8 cellular contexts compared by ENCODE assay signal in genomic region chr2:190648289-190649034, GRCh38. TPM values are rescaled to one million over a fixed set of nuclear protein-coding genes. Genes with fewer than 3 reads are reported as not detected.
DNase-seq lines count a peak whose midpoint lies in the region; ATAC-seq and TF ChIP-seq lines count a peak whose summit lies in the region.

No MANE protein-coding gene starts in this region.

- no peaks in the 10 kb centered on the region for H3K27me3 Mint-ChIP-seq in central memory CD8-positive, alpha-beta T cell

- ATAC-seq in GM18867 (IDR thresholded peaks at IDR 0.05; ENCODE audit: unreplicated experiment) = peak; percentile 76
- peak; percentile 76 for ATAC-seq in HG03097 (IDR thresholded peaks at IDR 0.05; ENCODE audit: low FRiP score, unreplicated experiment)
- ATAC-seq in central memory CD8-positive, alpha-beta T cell (replicated peaks; ENCODE audit: extremely low read depth, poor library complexity, severe bottlenecking) = peak; percentile 78

- H3K4me3 ChIP-seq in kidney epithelial cell (ENCODE audit: low read depth, low read length) = peak overlapping the region; percentile 98

- H3K4me3 Mint-ChIP-seq in central memory CD8-positive, alpha-beta T cell = peak overlapping the region; percentile 84

- peak overlapping the region; percentile 92 for H3K27ac Mint-ChIP-seq in central memory CD8-positive, alpha-beta T cell (ENCODE audit: low read depth)

- DNase-seq in ACHN = peak; percentile 92
- DNase-seq in NCI-H2171 (lab: John Stamatoyannopoulos, UW) = peak; percentile 92
- peak; percentile 75 for DNase-seq in activated CD4-positive, CD25-positive, alpha-beta regulatory T cell treated with anti-CD3 and anti-CD28 coated beads, Interleukin-2, amount 50 U/mL, for 16 hours (ENCODE audit: low read depth, low spot score)
- peak; percentile 70 to 81 for DNase-seq in central memory CD8-positive, alpha-beta T cell (ENCODE audit: low spot score in 2 of 2)
- peak; percentile 51 for DNase-seq in kidney epithelial cell (ENCODE audit: low read depth)
- DNase-seq in stimulated activated CD4-positive, alpha-beta T cell treated with anti-CD3 and anti-CD28 coated beads, Interleukin-15, amount 100 ng/mL, for 1 hour (ENCODE audit: low read depth in 1 of 2, low spot score in 1 of 2) = peak; percentile 80 to 81

- H3K4me1 Mint-ChIP-seq in central memory CD8-positive, alpha-beta T cell = peaks cover 23% of the 10 kb centered on the region

- no peaks in the 10 kb centered on the region for H3K27me3 ChIP-seq in kidney epithelial cell (ENCODE audit: control insufficient read depth, insufficient read depth, low read length)

- H3K36me3 Mint-ChIP-seq in central memory CD8-positive, alpha-beta T cell (ENCODE audit: insufficient read depth) = peaks cover 13% of the 10 kb centered on the region

- TF ChIP-seq CTCF in kidney epithelial cell (IDR thresholded peaks at IDR 0.05; ENCODE audit: insufficient read depth, low read length, poor library complexity, severe bottlenecking) = no peak

- in situ Hi-C loops in ACHN (cut with HindIII; ENCODE audit: low pct_ligation_motif_present, low pct_unique_long_range_greater_than_20kb, low sequenced_read_pairs) = no loop called here

- no peaks in the 10 kb centered on the region for H3K9me3 Mint-ChIP-seq in central memory CD8-positive, alpha-beta T cell

- no peaks in the 10 kb centered on the region for H3K36me3 ChIP-seq in kidney epithelial cell (ENCODE audit: control insufficient read depth, insufficient read depth, low read length)

RNA-seq across cellular contexts. Expression of gene NAB1, which starts 0.4 kb away (rescaled TPM):
- total RNA-seq in kidney epithelial cell = 21.8 and 25.4 TPM in 2 replicates

Comparison
In these comparisons a context has a peak if more than half of its experiments do, and no peak if none do; other contexts are left out.
1. Peak in every context shown above with its lines: DNase-seq, ATAC-seq and H3K4me3 ChIP-seq.